In the genomic region with DNA sequence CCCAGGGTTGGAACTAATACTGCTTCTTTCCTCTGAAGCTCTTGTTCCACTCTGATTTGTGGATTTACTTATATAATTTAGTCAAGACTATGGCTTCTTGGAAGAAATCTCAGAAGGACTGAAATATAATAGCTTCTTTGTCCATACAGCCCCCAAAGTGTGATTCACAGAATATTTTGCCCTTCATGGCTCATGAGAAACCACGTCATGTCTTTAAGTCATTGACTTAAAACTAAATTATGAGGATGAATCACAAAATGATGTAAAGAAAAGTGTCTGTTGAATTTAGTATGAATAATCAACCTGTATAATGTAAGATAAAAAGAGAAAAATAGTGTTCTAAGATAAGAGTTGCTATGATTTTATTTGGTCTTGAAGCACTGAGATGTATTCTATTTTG, we compare ENCODE assay signal across 20 cellular contexts. TPM values are rescaled to one million over a fixed set of nuclear protein-coding genes. Genes with fewer than 3 reads are reported as not detected.
A peak's percentile ranks its signal among the peaks of the same experiment; 100 is the strongest.
DNase-seq lines count a peak whose midpoint lies in the region; ATAC-seq, FAIRE-seq and TF ChIP-seq lines count a peak whose summit lies in the region.
"Had no signal": no experiment of that assay in that cellular context is flagged by ENCODE, and none has a peak within 500 bp of the region (broad histone marks: within the 10 kb centered on the region; RNA-seq: fewer than 3 reads in every experiment).

No MANE protein-coding gene starts in this region.

- 0% methylated on average over 1 of the region's 1 CpG for WGBS in mammary epithelial cell (ENCODE audit: low coverage, missing lambda C conversion rate)

- TF ChIP-seq CTCF in mammary epithelial cell (conservative IDR thresholded peaks at IDR 0.05 in 1 of 2, IDR thresholded peaks at IDR 0.05 in 1 of 2; ENCODE audit: extremely low read depth in 1 of 2, insufficient read depth in 1 of 2, low read depth in 1 of 2, low read length in 2 of 2) (no peak), breast epithelium (IDR thresholded peaks at IDR 0.05) (no peak), foreskin keratinocyte (conservative IDR thresholded peaks at IDR 0.05) (no peak), kidney (IDR thresholded peaks at IDR 0.05; ENCODE audit: borderline replicate concordance, extremely low read depth, insufficient read depth) (no peak)

- H3K27me3 ChIP-seq in mammary epithelial cell (ENCODE audit: insufficient read depth, low read length), result no peaks in the 10 kb centered on the region
- H3K27me3 ChIP-seq in breast epithelium, result no peaks in the 10 kb centered on the region
- H3K27me3 ChIP-seq in foreskin keratinocyte, result no peaks in the 10 kb centered on the region
- H3K27me3 ChIP-seq: colonic mucosa, heart right ventricle, transverse colon had no signal

- no peaks in the 10 kb centered on the region for H4K20me1 ChIP-seq in mammary epithelial cell (ENCODE audit: insufficient read depth, low read length)

- ATAC-seq in foreskin keratinocyte, result peak; percentile 48
- ATAC-seq: heart right ventricle; naive thymus-derived CD8-positive, alpha-beta T cell had no signal

- H2AFZ ChIP-seq in mammary epithelial cell (ENCODE audit: low read depth, low read length), result no peak overlapping the region

- peak overlapping the region; percentile 61 for H3K4me2 ChIP-seq in mammary epithelial cell (ENCODE audit: insufficient read depth, low read depth, low read length)

- dilution Hi-C loops in mammary epithelial cell (cut with HindIII; ENCODE audit: low sequenced_read_pairs), result no loop called here

- FAIRE-seq in kidney (lab: Jason Lieb, UNC), result no peak

- peak overlapping the region; percentile 18 for H3K9ac ChIP-seq in mammary epithelial cell (ENCODE audit: insufficient read depth, low read length)
- H3K9ac ChIP-seq in kidney (ENCODE audit: low read length in 2 of 2), result no peak overlapping the region

- H3K4me3 ChIP-seq in mammary epithelial cell (replicated peaks in 1 of 3; ENCODE audit: insufficient read depth in 1 of 3, low read depth in 2 of 3, low read length in 3 of 3), result no peak overlapping the region
- H3K4me3 ChIP-seq in breast epithelium, result no peak overlapping the region
- H3K4me3 ChIP-seq in kidney (ENCODE audit: low read length in 2 of 2), result no peak overlapping the region
- H3K4me3 ChIP-seq: colonic mucosa, heart right ventricle, transverse colon had no signal

- CTCF ChIA-PET in mammary epithelial cell (lab: Charles Lee; ENCODE audit: low non-redundant PET), result no interaction called here

- in situ Hi-C loops in mammary epithelial cell (cut with MboI; ENCODE audit: low sequenced_read_pairs in 2 of 2), result no loop called here

- intact Hi-C loops in mammary epithelial cell (cut with micrococcal nuclease), result loop anchor here (2.0 kb wide), 1 partner anchor 43 kb away; a partner anchor contains a TSS
- intact Hi-C loops in breast epithelium (cut with DNase I; ENCODE audit: low total_unique reads), result no loop called here
- intact Hi-C loops in kidney (cut with DNase I), result no loop called here

- peak; percentile 89 for DNase-seq in mammary epithelial cell
- DNase-seq in breast epithelium (ENCODE audit: low spot score in 2 of 2), result no peak
- peak; percentile 80 for DNase-seq in amniotic epithelial cell (ENCODE audit: low read depth)
- peak; percentile 57 to 82 for DNase-seq in foreskin keratinocyte
- no peak for DNase-seq in kidney
- no peak for DNase-seq in activated CD4-positive, alpha-beta T cell treated with anti-CD3 and anti-CD28 coated beads for 4 hours
- no peak for DNase-seq in DMS79 (lab: John Stamatoyannopoulos, UW)
- no peak for DNase-seq in activated CD4-positive, CD25-positive, alpha-beta regulatory T cell (lab: John Stamatoyannopoulos, UW)
- DNase-seq: activated CD4-positive, alpha-beta T cell treated with anti-CD3 and anti-CD28 coated beads for 1 hour; activated gamma-delta T cell; aorta; colonic mucosa; heart right ventricle; naive thymus-derived CD8-positive, alpha-beta T cell; NCI-H187; NCI-H524; stimulated activated naive CD4-positive, alpha-beta T cell treated with Interleukin-2 at 50 U/mL for 16 hours; T1000; transverse colon had no signal

- H3K4me1 ChIP-seq in mammary epithelial cell (ENCODE audit: insufficient read depth, low read length) (peaks cover 42% of the 10 kb centered on the region), breast epithelium (no peaks in the 10 kb centered on the region), foreskin keratinocyte (peaks cover 39% of the 10 kb centered on the region), kidney (ENCODE audit: control insufficient read depth in 1 of 2, insufficient read depth in 1 of 2, low read depth in 1 of 2, low read length in 2 of 2) (no peaks in the 10 kb centered on the region)
- H3K4me1 ChIP-seq: colonic mucosa, heart right ventricle, transverse colon had no signal

- H3K9me3 ChIP-seq in mammary epithelial cell (replicated peaks; ENCODE audit: insufficient read depth, low read length) (no peaks in the 10 kb centered on the region), breast epithelium (no peaks in the 10 kb centered on the region), kidney (ENCODE audit: control insufficient read depth in 1 of 2, low read length in 2 of 2) (no peaks in the 10 kb centered on the region)
- H3K9me3 ChIP-seq: colonic mucosa, heart right ventricle, transverse colon had no signal

- no peak for TF ChIP-seq POLR2A in breast epithelium (IDR thresholded peaks at IDR 0.05)

- H3K36me3 ChIP-seq in mammary epithelial cell (ENCODE audit: insufficient read depth, low read length), result no peaks in the 10 kb centered on the region
- H3K36me3 ChIP-seq in breast epithelium, result no peaks in the 10 kb centered on the region
- no peaks in the 10 kb centered on the region for H3K36me3 ChIP-seq in kidney (ENCODE audit: control insufficient read depth in 1 of 2, insufficient read depth in 2 of 2, low read length in 2 of 2)
- H3K36me3 ChIP-seq: colonic mucosa, heart right ventricle, transverse colon had no signal

- peak overlapping the region; percentile 90 for H3K27ac ChIP-seq in mammary epithelial cell (ENCODE audit: insufficient read depth, low read depth, low read length)
- H3K27ac ChIP-seq in breast epithelium, result no peak overlapping the region
- peak overlapping the region; percentile 85 for H3K27ac ChIP-seq in foreskin keratinocyte
- no peak overlapping the region for H3K27ac ChIP-seq in kidney (ENCODE audit: low read depth in 2 of 2, low read length in 2 of 2)
- H3K27ac ChIP-seq: 22Rv1, colonic mucosa, heart right ventricle, transverse colon had no signal

- no TSS peak for BruUV-seq in mammary epithelial cell (replicated peaks; lab: Mats Ljungman, UMichigan)

- no peaks in the 10 kb centered on the region for H3K79me2 ChIP-seq in mammary epithelial cell (ENCODE audit: insufficient read depth, low read length)

RNA-seq across cellular contexts. Expression of a gene that starts 43.3 kb away (rescaled TPM):
- total RNA-seq in mammary epithelial cell (10 to 100 TPM; 12.7 to 49.3 TPM), breast epithelium (10 to 100 TPM; 16.7 to 29.3 (median 21.1) TPM), foreskin keratinocyte (12.0 and 16.5 TPM in 2 replicates), kidney (23.0 TPM)
- polyA plus RNA-seq in mammary epithelial cell (12.8 TPM), foreskin keratinocyte (6.5 and 8.9 TPM in 2 replicates), kidney (ENCODE audit: insufficient read depth, low read depth, low replicate concordance) (23.6 TPM)
- polyA minus RNA-seq in mammary epithelial cell, result 55.0 TPM

Comparison
In these comparisons a context has a peak if more than half of its experiments do, and no peak if none do; other contexts are left out.
1. DNase-seq: peak in mammary epithelial cell (single experiment), amniotic epithelial cell (single experiment) and foreskin keratinocyte (2 of 2); none in breast epithelium (0 of 2), kidney (single experiment), activated CD4-positive, alpha-beta T cell treated with anti-CD3 and anti-CD28 coated beads for 4 hours (0 of 2), DMS79 (single experiment) and activated CD4-positive, CD25-positive, alpha-beta regulatory T cell (0 of 4).
2. H3K27ac ChIP-seq: peak in mammary epithelial cell (single experiment) and foreskin keratinocyte (single experiment); none in breast epithelium (0 of 2) and kidney (0 of 2).